Comparison of ENCODE assay signal across 8 cellular contexts in genomic region chr2:218876562-218877219, GRCh38. TPM values are rescaled to one million over a fixed set of nuclear protein-coding genes. Genes with fewer than 3 reads are reported as not detected.
A peak's percentile ranks its signal among the peaks of the same experiment; 100 is the strongest.
DNase-seq lines count a peak whose midpoint lies in the region; ATAC-seq and TF ChIP-seq lines count a peak whose summit lies in the region.

No MANE protein-coding gene starts in this region.

- H3K9ac ChIP-seq in IMR-90 (ENCODE audit: low read depth, low read length) (no peak overlapping the region), PC-3 (ENCODE audit: low read length) (no peak overlapping the region), fibroblast of lung (ENCODE audit: insufficient read depth, low read length) (no peak overlapping the region)

- no peak overlapping the region for H3K4me2 ChIP-seq in IMR-90 (ENCODE audit: low read depth, low read length)
- no peak overlapping the region for H3K4me2 ChIP-seq in PC-3 (ENCODE audit: low read length)
- no peak overlapping the region for H3K4me2 ChIP-seq in fibroblast of lung (ENCODE audit: extremely low read depth, insufficient read depth, low read length)

- H3F3A ChIP-seq in PC-3 (ENCODE audit: low read length, unreplicated experiment) = no peaks in the 10 kb centered on the region

- H3K27me3 Mint-ChIP-seq in activated T-cell treated with anti-CD3 and anti-CD28 coated beads, Interleukin-2, amount 50 U/mL, for 4 hours (ENCODE audit: low read depth) = peaks cover 29% of the 10 kb centered on the region
- H3K27me3 Mint-ChIP-seq in neural crest cell (ENCODE audit: low read depth) = peaks cover 95% of the 10 kb centered on the region

- H3K9me3 ChIP-seq in IMR-90 (ENCODE audit: control insufficient read depth, insufficient read depth, low read length) (no peaks in the 10 kb centered on the region; the same call in 1 of the 2 replicates), PC-3 (ENCODE audit: low read length) (no peaks in the 10 kb centered on the region), fibroblast of lung (ENCODE audit: control insufficient read depth, insufficient read depth, low read depth, low read length) (no peaks in the 10 kb centered on the region), upper lobe of right lung (no peaks in the 10 kb centered on the region)

- peak overlapping the region; percentile 74 for H2AK9ac ChIP-seq in IMR-90 (replicated peaks; ENCODE audit: low read depth, low read length, poor library complexity)

- no peak overlapping the region for H2AK5ac ChIP-seq in IMR-90 (ENCODE audit: low read depth, low read length)

- H4K8ac ChIP-seq in IMR-90 (ENCODE audit: low read depth in 2 of 2, low read length in 2 of 2) = no peak overlapping the region

- H3K4me3 ChIP-seq in IMR-90 (ENCODE audit: insufficient read depth, low read depth, low read length) (no peak overlapping the region), PC-3 (ENCODE audit: low read length) (no peak overlapping the region), fibroblast of lung (replicated peaks in 1 of 4; ENCODE audit: control extremely low read depth in 1 of 4, insufficient read depth in 1 of 4, low read depth in 3 of 4, low read length in 4 of 4) (no peak overlapping the region), upper lobe of right lung (no peak overlapping the region)

- no peaks in the 10 kb centered on the region for H3K36me3 ChIP-seq in IMR-90 (ENCODE audit: control insufficient read depth, insufficient read depth, low read length)
- H3K36me3 ChIP-seq in PC-3 (ENCODE audit: low read depth, low read length) = no peaks in the 10 kb centered on the region
- no peaks in the 10 kb centered on the region for H3K36me3 ChIP-seq in fibroblast of lung (ENCODE audit: control insufficient read depth, insufficient read depth, low read length)
- no peaks in the 10 kb centered on the region for H3K36me3 ChIP-seq in upper lobe of right lung

- BruUV-seq in IMR-90 (replicated peaks; lab: Mats Ljungman, UMichigan) = no TSS peak
- BruUV-seq in PC-3 (replicated peaks; lab: Mats Ljungman, UMichigan) = no TSS peak

- POLR2A ChIA-PET in IMR-90 (lab: Charles Lee; ENCODE audit: unreplicated experiment) = no interaction called here
- POLR2A ChIA-PET in PC-3 (lab: Charles Lee; ENCODE audit: unreplicated experiment) = no interaction called here

- intact Hi-C loops in IMR-90 (cut with micrococcal nuclease) = loop anchor here (1.0 kb wide), 1 partner anchor 22 kb away; no protein-coding TSS in a partner anchor
- intact Hi-C loops in PC-3 (cut with micrococcal nuclease) = loop anchor here (1.0 to 5.0 kb wide), 2 partner anchors 22 to 106 kb away; no protein-coding TSS in a partner anchor
- intact Hi-C loops in upper lobe of right lung (cut with DNase I) = no loop called here

- H3K9me2 ChIP-seq in PC-3 (replicated peaks; ENCODE audit: low read length) = no peaks in the 10 kb centered on the region

- H3K4me1 ChIP-seq in IMR-90 (ENCODE audit: control insufficient read depth, insufficient read depth, low read length) (no peaks in the 10 kb centered on the region), PC-3 (ENCODE audit: insufficient read depth, low read length) (no peaks in the 10 kb centered on the region), fibroblast of lung (ENCODE audit: control insufficient read depth, extremely low read depth, insufficient read depth, low read length) (no peaks in the 10 kb centered on the region), upper lobe of right lung (peaks cover 17% of the 10 kb centered on the region)

- H3K79me1 ChIP-seq in IMR-90 (ENCODE audit: low read depth in 1 of 2, low read length in 2 of 2) = no peaks in the 10 kb centered on the region

- CTCF ChIA-PET in IMR-90 (lab: Yijun Ruan, JAX) (interaction anchor here (0.5 to 4.5 kb wide), 14 partner anchors 10 to 564 kb away, joined by 3 to 49 read pairs (median 4); no protein-coding TSS in a partner anchor), PC-3 (lab: Charles Lee) (interaction anchor here (0.7 to 4.4 kb wide), 5 partner anchors 17 to 1555 kb away, joined by 3 to 71 read pairs (median 5); no protein-coding TSS in a partner anchor)

- no peaks in the 10 kb centered on the region for H3K9me1 ChIP-seq in IMR-90 (ENCODE audit: insufficient read depth, low read length)

- H3K4me1 Mint-ChIP-seq in activated T-cell treated with anti-CD3 and anti-CD28 coated beads, Interleukin-2, amount 50 U/mL, for 4 hours (ENCODE audit: low read depth) = peaks cover 44% of the 10 kb centered on the region
- no peaks in the 10 kb centered on the region for H3K4me1 Mint-ChIP-seq in neural crest cell

- H2BK120ac ChIP-seq in IMR-90 (ENCODE audit: low read depth, low read length) = no peak overlapping the region

- H4K20me1 ChIP-seq in IMR-90 (ENCODE audit: insufficient read depth, low read length) (no peaks in the 10 kb centered on the region), PC-3 (ENCODE audit: low read length) (no peaks in the 10 kb centered on the region), fibroblast of lung (ENCODE audit: control insufficient read depth, extremely low read depth, insufficient read depth, low read length) (no peaks in the 10 kb centered on the region)

- H3K4me3 Mint-ChIP-seq in activated T-cell treated with anti-CD3 and anti-CD28 coated beads, Interleukin-2, amount 50 U/mL, for 4 hours = no peak overlapping the region
- peak overlapping the region; percentile 0 for H3K4me3 Mint-ChIP-seq in neural crest cell

- H4K91ac ChIP-seq in IMR-90 (ENCODE audit: insufficient read depth, low read depth, low read length) = no peak overlapping the region

- H3K9me3 Mint-ChIP-seq in activated T-cell treated with anti-CD3 and anti-CD28 coated beads, Interleukin-2, amount 50 U/mL, for 4 hours = no peaks in the 10 kb centered on the region
- H3K9me3 Mint-ChIP-seq in neural crest cell = no peaks in the 10 kb centered on the region

- dilution Hi-C loops in IMR-90 (cut with HindIII; ENCODE audit: low sequenced_read_pairs, unreplicated experiment) = no loop called here

- no peak overlapping the region for H2BK15ac ChIP-seq in IMR-90 (ENCODE audit: low read depth, low read length)

- H3K27ac ChIP-seq in IMR-90 (ENCODE audit: insufficient read depth, low read length) (no peak overlapping the region), PC-3 (ENCODE audit: low read length) (no peak overlapping the region), fibroblast of lung (ENCODE audit: insufficient read depth, low read length) (no peak overlapping the region), upper lobe of right lung (no peak overlapping the region)

- H3K27ac Mint-ChIP-seq in neural crest cell (ENCODE audit: unreplicated experiment) = no peak overlapping the region

- no peak overlapping the region for H3K4ac ChIP-seq in IMR-90 (ENCODE audit: low read depth, low read length)

- H3K23ac ChIP-seq in IMR-90 (ENCODE audit: low read depth, low read length) = no peak overlapping the region

- H3K14ac ChIP-seq in IMR-90 (replicated peaks; ENCODE audit: low read depth, low read length) = no peak overlapping the region

- no peak overlapping the region for H4K5ac ChIP-seq in IMR-90 (ENCODE audit: low read depth, low read length)

- TF ChIP-seq RAD21 in IMR-90 (IDR thresholded peaks at IDR 0.05; ENCODE audit: low read length) = peak; percentile 81

- TF ChIP-seq POLR2A in IMR-90 (IDR thresholded peaks at IDR 0.05; ENCODE audit: low read depth, low read length) = no peak

- no peak overlapping the region for H2BK5ac ChIP-seq in IMR-90 (ENCODE audit: low read depth, low read length, poor library complexity, severe bottlenecking)

- no peaks in the 10 kb centered on the region for H3K79me2 ChIP-seq in PC-3 (ENCODE audit: low read length)
- H3K79me2 ChIP-seq in fibroblast of lung (ENCODE audit: control insufficient read depth, insufficient read depth, low read length) = no peaks in the 10 kb centered on the region

- peak; percentile 87 for TF ChIP-seq CTCF in IMR-90 (conservative IDR thresholded peaks at IDR 0.05; ENCODE audit: low read depth, low read length)
- peak; percentile 97 for TF ChIP-seq CTCF in PC-3 (conservative IDR thresholded peaks at IDR 0.05; ENCODE audit: low read depth, low read length)
- TF ChIP-seq CTCF in fibroblast of lung (conservative IDR thresholded peaks at IDR 0.05 in 1 of 2, IDR thresholded peaks at IDR 0.05 in 1 of 2; ENCODE audit: low read depth in 1 of 2, low read length in 2 of 2) = peak; percentile 95 to 97
- peak; percentile 93 for TF ChIP-seq CTCF in neural crest cell (conservative IDR thresholded peaks at IDR 0.05)
- TF ChIP-seq CTCF in upper lobe of right lung (IDR thresholded peaks at IDR 0.05) = peak; percentile 99

- no peak overlapping the region for H2BK20ac ChIP-seq in IMR-90 (ENCODE audit: low read depth, low read length)

- in situ Hi-C loops in IMR-90 (cut with MboI; ENCODE audit: low sequenced_read_pairs) = no loop called here

- no peak overlapping the region for H3K18ac ChIP-seq in IMR-90 (ENCODE audit: low read depth, low read length)

- DNase-seq in COR-L47 (lab: John Stamatoyannopoulos, UW) (peak; percentile 63), IMR-90 (peak; percentile 56), PC-3 (peak; percentile 86), fibroblast of lung (ENCODE audit: low read depth in 2 of 2) (peak; percentile 37 to 66), neural crest cell (ENCODE audit: low read depth, low spot score) (peak; percentile 73), upper lobe of right lung (no peak)
- peak; percentile 75 for DNase-seq in activated T-cell treated with anti-CD3 and anti-CD28 coated beads, Interleukin-2, amount 50 U/mL, for 4 hours

- H2AFZ ChIP-seq in IMR-90 (replicated peaks; ENCODE audit: low read length, poor library complexity) = no peak overlapping the region
- H2AFZ ChIP-seq in PC-3 (ENCODE audit: low read length) = no peak overlapping the region
- no peak overlapping the region for H2AFZ ChIP-seq in fibroblast of lung (ENCODE audit: low read length)

- WGBS in IMR-90 (ENCODE audit: extremely low coverage in 2 of 2, insufficient read length in 1 of 2), 2 experiments = no CpG with 5 or more reads among the region's 3 CpGs

- ATAC-seq in IMR-90 (ENCODE audit: low read depth) (peak; percentile 84), PC-3 (peak; percentile 63), upper lobe of right lung (peak; percentile 70), HG03097 (IDR thresholded peaks at IDR 0.05; ENCODE audit: low FRiP score, unreplicated experiment) (no peak)
- ATAC-seq in activated T-cell treated with anti-CD3 and anti-CD28 coated beads, Interleukin-2, amount 50 U/mL, for 4 hours = no peak

- no peak overlapping the region for H3K56ac ChIP-seq in IMR-90 (ENCODE audit: extremely low read depth, insufficient read depth, low read length)

- H3K27me3 ChIP-seq in IMR-90 (ENCODE audit: control insufficient read depth, insufficient read depth, low read length) (peaks cover 92% of the 10 kb centered on the region), PC-3 (ENCODE audit: low read length) (no peaks in the 10 kb centered on the region; the same call in 1 of the 2 replicates), fibroblast of lung (ENCODE audit: control insufficient read depth, insufficient read depth, low read length) (peaks cover 53% of the 10 kb centered on the region), upper lobe of right lung (peaks cover 96% of the 10 kb centered on the region)

- no peaks in the 10 kb centered on the region for H3K36me3 Mint-ChIP-seq in activated T-cell treated with anti-CD3 and anti-CD28 coated beads, Interleukin-2, amount 50 U/mL, for 4 hours (ENCODE audit: insufficient read depth)
- peaks cover under 1% of the 10 kb centered on the region for H3K36me3 Mint-ChIP-seq in neural crest cell (ENCODE audit: low read depth)

RNA-seq across cellular contexts. Expression of gene WNT10A, which starts 4.0 kb away (rescaled TPM):
- total RNA-seq in IMR-90 (2012; rRNA removed) (not detected in 2 replicates), PC-3 (2014; rRNA removed) (0.40 and 3.3 TPM in 2 replicates), fibroblast of lung (not detected in 2 replicates), neural crest cell (not detected in 2 replicates), upper lobe of right lung (0.90 TPM)
- polyA plus RNA-seq in IMR-90 (2012; rRNA removed) (not detected in 2 replicates), fibroblast of lung (not detected in 2 replicates)
- polyA plus RNA-seq in IMR-90 (2012; cell fraction: cytosol; rRNA removed) = not detected in 2 replicates
- polyA plus RNA-seq in IMR-90 (2012; cell fraction: nucleus; rRNA removed; ENCODE audit: low replicate concordance) = not detected in 2 replicates
- 1 to 10 TPM; 1.4 to 2.7 (median 2.3) TPM for total RNA-seq in activated T-cell treated with anti-CD3 and anti-CD28 coated beads, Interleukin-2, amount 50 U/mL, for 4 hours
- polyA plus RNA-seq in fibroblast of lung (2012) = not detected in 2 replicates
- not detected in 2 replicates for polyA minus RNA-seq in fibroblast of lung (ENCODE audit: low replicate concordance)

RNA-seq across cellular contexts. Expression of gene WNT6, which starts 17.1 kb away (rescaled TPM):
- total RNA-seq in IMR-90 (2012; rRNA removed) = not detected in 2 replicates
- not detected in 2 replicates for polyA plus RNA-seq in IMR-90 (2012; rRNA removed)
- not detected in 2 replicates for polyA plus RNA-seq in IMR-90 (2012; cell fraction: cytosol; rRNA removed)
- not detected in 2 replicates for polyA plus RNA-seq in IMR-90 (2012; cell fraction: nucleus; rRNA removed; ENCODE audit: low replicate concordance)
- total RNA-seq in PC-3 (2014; rRNA removed) = not detected in 2 replicates
- total RNA-seq in activated T-cell treated with anti-CD3 and anti-CD28 coated beads, Interleukin-2, amount 50 U/mL, for 4 hours = under 1 TPM in 1 of 3 donors, not detected in 2; 0.11 TPM
- not detected in 2 replicates for total RNA-seq in fibroblast of lung
- polyA plus RNA-seq in fibroblast of lung = not detected in 2 replicates
- not detected in 2 replicates for polyA plus RNA-seq in fibroblast of lung (2012)
- polyA minus RNA-seq in fibroblast of lung (ENCODE audit: low replicate concordance) = not detected in 2 replicates
- total RNA-seq in neural crest cell = not detected in 2 replicates
- total RNA-seq in upper lobe of right lung = not detected

RNA-seq across cellular contexts. Expression of gene PRKAG3, which starts 45.1 kb away (rescaled TPM):
- total RNA-seq in IMR-90 (2012; rRNA removed) (not detected in 2 replicates), PC-3 (2014; rRNA removed) (not detected in 2 replicates), fibroblast of lung (0.26 and 0.33 TPM in 2 replicates), neural crest cell (not detected in 2 replicates), upper lobe of right lung (not detected)
- polyA plus RNA-seq in IMR-90 (2012; rRNA removed) (not detected in 2 replicates), fibroblast of lung (0.02 TPM in 1 of 2 replicates, not detected in the other)
- not detected in 2 replicates for polyA plus RNA-seq in IMR-90 (2012; cell fraction: cytosol; rRNA removed)
- not detected in 2 replicates for polyA plus RNA-seq in IMR-90 (2012; cell fraction: nucleus; rRNA removed; ENCODE audit: low replicate concordance)
- not detected for total RNA-seq in activated T-cell treated with anti-CD3 and anti-CD28 coated beads, Interleukin-2, amount 50 U/mL, for 4 hours
- not detected in 2 replicates for polyA plus RNA-seq in fibroblast of lung (2012)
- not detected in 2 replicates for polyA minus RNA-seq in fibroblast of lung (ENCODE audit: low replicate concordance)

Comparison
In these comparisons a context has a peak if more than half of its experiments do, and no peak if none do; other contexts are left out.
1. ATAC-seq: peak in IMR-90 (single experiment), PC-3 (single experiment) and upper lobe of right lung (single experiment); none in activated T-cell treated with anti-CD3 and anti-CD28 coated beads, Interleukin-2, amount 50 U/mL, for 4 hours (0 of 2) and HG03097 (single experiment).
2. Peak in every context shown above with its lines, with median percentiles within 50 percentile points of each other: CTCF ChIP-seq.